Comparison of ENCODE assay signal across 20 cellular contexts in genomic region chr2:53672881-53673522, GRCh38.
DNase-seq lines count a peak whose midpoint lies in the region; ATAC-seq, FAIRE-seq and TF ChIP-seq lines count a peak whose summit lies in the region.
"Had no signal": no experiment of that assay in that cellular context is flagged by ENCODE, and none has a peak within 500 bp of the region (broad histone marks: within the 10 kb centered on the region; RNA-seq: fewer than 3 reads in every experiment).

No MANE protein-coding gene starts in this region.

- H4K8ac ChIP-seq in mesendoderm (ENCODE audit: low read depth, low read length), result no peak overlapping the region

- DNase-seq in AG04450 (ENCODE audit: low read depth, low spot score) (peak; percentile 27), H54 (ENCODE audit: insufficient read length, low spot score) (no peak), brain microvascular endothelial cell (peak; percentile 25), left lung (no peak), mesendoderm (no peak)
- no peak for DNase-seq in activated effector memory CD4-positive, alpha-beta T cell treated with Interleukin-2 at 50 U/mL for 16 hours
- DNase-seq: activated B cell treated with CpG ODN at 0.5 μM for 24 hours; activated naive CD4-positive, alpha-beta T cell treated with anti-CD3 and anti-CD28 coated beads, Interleukin-2, amount 50 U/mL, for 16 hours; activated T-cell treated with anti-CD3 and anti-CD28 coated beads, Interleukin-2, amount 50 U/mL, for 4 hours; body of pancreas; colonic mucosa; NCI-H226; NK-92 treated with Interleukin-12 subunit alpha and Interleukin-12 subunit beta, amount 100 ng/mL, for 24 hours had no signal

- H3K18ac ChIP-seq in mesendoderm (ENCODE audit: low read length), result no peak overlapping the region

- H3K9me3 ChIP-seq in AG04450 (ENCODE audit: control insufficient read depth, insufficient read depth, low read length), result no peaks in the 10 kb centered on the region
- no peaks in the 10 kb centered on the region for H3K9me3 ChIP-seq in left lung
- H3K9me3 ChIP-seq: body of pancreas, colonic mucosa, suprapubic skin had no signal

- H2BK5ac ChIP-seq in mesendoderm (ENCODE audit: low read length), result no peak overlapping the region

- intact Hi-C loops in left lung (cut with DNase I), result no loop called here

- no peak for TF ChIP-seq CTCF in AG04450 (IDR thresholded peaks at IDR 0.05; ENCODE audit: low read depth, low read length)
- TF ChIP-seq CTCF in brain microvascular endothelial cell (IDR thresholded peaks at IDR 0.05; ENCODE audit: low read depth, low read length, missing control alignments), result no peak
- no peak for TF ChIP-seq CTCF in left lung (IDR thresholded peaks at IDR 0.05)

- TF ChIP-seq POLR2A in H54 (IDR thresholded peaks at IDR 0.05; ENCODE audit: low read depth, low read length), result no peak

- peak; percentile 50 for ATAC-seq in left lung
- no peak for ATAC-seq in HG03432 (IDR thresholded peaks at IDR 0.05; ENCODE audit: unreplicated experiment)
- no peak for ATAC-seq in GM19455 (IDR thresholded peaks at IDR 0.05; ENCODE audit: unreplicated experiment)
- ATAC-seq: activated T-cell treated with anti-CD3 and anti-CD28 coated beads, Interleukin-2, amount 50 U/mL, for 4 hours; body of pancreas; HCT116 had no signal

- no peak overlapping the region for H3K4me2 ChIP-seq in mesendoderm (ENCODE audit: low read length)
- H3K4me2 ChIP-seq: neural progenitor cell had no signal

- POLR2A ChIA-PET in AG04450 (lab: Yijun Ruan, JAX), result no interaction called here

- H3K4ac ChIP-seq in mesendoderm (ENCODE audit: low read depth, low read length), result no peak overlapping the region

- no peak overlapping the region for H2AK5ac ChIP-seq in mesendoderm (ENCODE audit: low read length)

- peak; percentile 57 for FAIRE-seq in H54 (lab: Jason Lieb, UNC)
- FAIRE-seq: frontal cortex, RCC 7860 had no signal

- H2BK15ac ChIP-seq in mesendoderm (replicated peaks; ENCODE audit: low read depth), result no peak overlapping the region

- no peaks in the 10 kb centered on the region for H3K27me3 ChIP-seq in AG04450 (ENCODE audit: control insufficient read depth, insufficient read depth, low read length)
- no peaks in the 10 kb centered on the region for H3K27me3 ChIP-seq in brain microvascular endothelial cell (replicated peaks)
- no peaks in the 10 kb centered on the region for H3K27me3 ChIP-seq in left lung
- H3K27me3 ChIP-seq in mesendoderm (ENCODE audit: insufficient read depth, low read length, poor library complexity), result no peaks in the 10 kb centered on the region
- H3K27me3 ChIP-seq: body of pancreas, colonic mucosa, neural progenitor cell, suprapubic skin had no signal

- no peak overlapping the region for H2BK120ac ChIP-seq in mesendoderm (ENCODE audit: low read depth, low read length)

- no peaks in the 10 kb centered on the region for H3K4me1 ChIP-seq in left lung
- no peaks in the 10 kb centered on the region for H3K4me1 ChIP-seq in mesendoderm (ENCODE audit: control insufficient read depth, low read depth, low read length)
- H3K4me1 ChIP-seq: body of pancreas, colonic mucosa, neural progenitor cell, suprapubic skin had no signal

- H3K79me1 ChIP-seq in mesendoderm (ENCODE audit: low read length), result no peaks in the 10 kb centered on the region

- H3K79me2 ChIP-seq in mesendoderm (ENCODE audit: control insufficient read depth, insufficient read depth, low read length), result no peaks in the 10 kb centered on the region

- no peak overlapping the region for H3K9ac ChIP-seq in mesendoderm (ENCODE audit: low read length)
- H3K9ac ChIP-seq: neural progenitor cell had no signal

- CTCF ChIA-PET in AG04450 (lab: Charles Lee), result no interaction called here

- in situ Hi-C loops in brain microvascular endothelial cell (cut with HindIII; ENCODE audit: low pct_ligation_motif_present, low sequenced_read_pairs), result no loop called here

- no peak overlapping the region for H3K27ac ChIP-seq in AG04450 (ENCODE audit: low read depth, low read length)
- H3K27ac ChIP-seq in brain microvascular endothelial cell, result no peak overlapping the region
- no peak overlapping the region for H3K27ac ChIP-seq in left lung
- no peak overlapping the region for H3K27ac ChIP-seq in mesendoderm (ENCODE audit: low read depth, low read length)
- H3K27ac ChIP-seq: body of pancreas, colonic mucosa, neural progenitor cell, suprapubic skin had no signal

- WGBS in mesendoderm (ENCODE audit: extremely low coverage, insufficient coverage, low lambda C conversion rate), result no CpG with 5 or more reads among the region's 2 CpGs

- H4K5ac ChIP-seq in mesendoderm (ENCODE audit: low read length), result no peak overlapping the region

- no peak overlapping the region for H3K56ac ChIP-seq in mesendoderm (ENCODE audit: low read length)

- no peaks in the 10 kb centered on the region for H3K36me3 ChIP-seq in brain microvascular endothelial cell (replicated peaks)
- peaks cover 0 to 11% of the 10 kb centered on the region in 2 donors for H3K36me3 ChIP-seq in left lung
- H3K36me3 ChIP-seq in mesendoderm (ENCODE audit: control insufficient read depth, insufficient read depth, low read length), result no peaks in the 10 kb centered on the region
- H3K36me3 ChIP-seq: colonic mucosa, neural progenitor cell had no signal

- H3K23ac ChIP-seq in mesendoderm (ENCODE audit: low read length), result no peak overlapping the region

- no peak overlapping the region for H3K4me3 ChIP-seq in AG04450 (ENCODE audit: low read depth, low read length)
- H3K4me3 ChIP-seq in brain microvascular endothelial cell (ENCODE audit: low read depth, low read length), result no peak overlapping the region
- no peak overlapping the region for H3K4me3 ChIP-seq in left lung
- H3K4me3 ChIP-seq in mesendoderm (ENCODE audit: low read length), result no peak overlapping the region
- H3K4me3 ChIP-seq: body of pancreas, colonic mucosa, neural progenitor cell, suprapubic skin had no signal

Comparison
In these comparisons a context has a peak if more than half of its experiments do, and no peak if none do; other contexts are left out.
1. DNase-seq: peak in AG04450 (single experiment) and brain microvascular endothelial cell (single experiment); none in H54 (single experiment), left lung (0 of 2), activated effector memory CD4-positive, alpha-beta T cell treated with Interleukin-2 at 50 U/mL for 16 hours (single experiment) and mesendoderm (single experiment).